Comparison of ENCODE assay signal across 8 cellular contexts in genomic region chr1:99850458-99850974, GRCh38. TPM values are rescaled to one million over a fixed set of nuclear protein-coding genes. Genes with fewer than 3 reads are reported as not detected.
A peak's percentile ranks its signal among the peaks of the same experiment; 100 is the strongest.
DNase-seq lines count a peak whose midpoint lies in the region; ATAC-seq and TF ChIP-seq lines count a peak whose summit lies in the region.

No MANE protein-coding gene starts in this region.

- no peak overlapping the region for H4K91ac ChIP-seq in mesenchymal stem cell (ENCODE audit: low read length)

- no peak overlapping the region for H2BK15ac ChIP-seq in mesenchymal stem cell (ENCODE audit: low read depth, poor library complexity, severe bottlenecking)

- TF ChIP-seq CTCF in C4-2B (conservative IDR thresholded peaks at IDR 0.05) (no peak), uterus (IDR thresholded peaks at IDR 0.05) (no peak)

- no peak overlapping the region for H2BK5ac ChIP-seq in mesenchymal stem cell (ENCODE audit: low read depth, low read length, poor library complexity, severe bottlenecking)

- H3K4me1 ChIP-seq in mesenchymal stem cell (ENCODE audit: control insufficient read depth, insufficient read depth, low read depth, low read length) = peaks cover 2% of the 10 kb centered on the region
- H3K4me1 ChIP-seq in uterus = no peaks in the 10 kb centered on the region

- H3K4me3 ChIP-seq in mesenchymal stem cell (ENCODE audit: insufficient read depth in 1 of 2, low read depth in 1 of 2, low read length in 2 of 2) (peak overlapping the region; percentile 93 to 98), uterus (peak overlapping the region; percentile 77)

- H2AFZ ChIP-seq in mesenchymal stem cell (ENCODE audit: low read depth, low read length) = peak overlapping the region; percentile 91

- no peaks in the 10 kb centered on the region for H3K9me3 ChIP-seq in mesenchymal stem cell (ENCODE audit: control insufficient read depth, low read length)
- H3K9me3 ChIP-seq in uterus = no peaks in the 10 kb centered on the region

- H3K4me2 ChIP-seq in mesenchymal stem cell (ENCODE audit: low read length, poor library complexity, severe bottlenecking) = peak overlapping the region; percentile 96

- no peak overlapping the region for H4K8ac ChIP-seq in mesenchymal stem cell (ENCODE audit: low read length)

- H3K27ac ChIP-seq in C4-2B (peak overlapping the region; percentile 79), mesenchymal stem cell (ENCODE audit: low read length, poor library complexity, severe bottlenecking) (no peak overlapping the region), uterus (peak overlapping the region; percentile 80 to 90)

- no peak overlapping the region for H3K18ac ChIP-seq in mesenchymal stem cell (ENCODE audit: low read depth in 1 of 2, low read length in 2 of 2)

- no peaks in the 10 kb centered on the region for H3K27me3 ChIP-seq in mesenchymal stem cell (ENCODE audit: control insufficient read depth in 1 of 2, insufficient read depth in 1 of 2, low read length in 2 of 2)
- no peaks in the 10 kb centered on the region for H3K27me3 ChIP-seq in uterus

- no peak overlapping the region for H3K4ac ChIP-seq in mesenchymal stem cell (ENCODE audit: low read depth in 1 of 2, low read length in 2 of 2)

- H3K14ac ChIP-seq in mesenchymal stem cell (ENCODE audit: low read length in 2 of 2) = no peak overlapping the region

- peak overlapping the region; percentile 94 for H2BK120ac ChIP-seq in mesenchymal stem cell (ENCODE audit: low read depth, low read length)

- peak overlapping the region; percentile 91 for H3K9ac ChIP-seq in mesenchymal stem cell (ENCODE audit: low read length)

- no peak for TF ChIP-seq POLR2A in uterus (IDR thresholded peaks at IDR 0.05)

- H3K23ac ChIP-seq in mesenchymal stem cell (ENCODE audit: low read length in 2 of 2) = peak overlapping the region in 1 of 2 experiments; percentile 86

- H3K36me3 ChIP-seq in mesenchymal stem cell (ENCODE audit: control insufficient read depth in 1 of 2, insufficient read depth in 2 of 2, low read depth in 1 of 2, low read length in 2 of 2) (peaks cover 0 to 5% of the 10 kb centered on the region in 2 experiments), uterus (no peaks in the 10 kb centered on the region)

- no peak overlapping the region for H2AK5ac ChIP-seq in mesenchymal stem cell (ENCODE audit: low read length, severe bottlenecking)

- peak; percentile 34 for DNase-seq in NAMALWA (ENCODE audit: low spot score)
- DNase-seq in cerebellum (ENCODE audit: low spot score) = peak; percentile 10
- no peak for DNase-seq in mesenchymal stem cell
- no peak for DNase-seq in uterus
- DNase-seq in iPS-NIHi7 (ENCODE audit: extremely low spot score) = no peak
- no peak for DNase-seq in NCI-H345 treated with DMSO at 0.1 percent for 48 hours (lab: John Stamatoyannopoulos, UW; ENCODE audit: unreplicated experiment)

- intact Hi-C loops in uterus (cut with DNase I; ENCODE audit: low total_unique reads) = no loop called here

- peaks cover 5% of the 10 kb centered on the region for H3K79me1 ChIP-seq in mesenchymal stem cell (replicated peaks; ENCODE audit: low read length, poor library complexity, severe bottlenecking)

- WGBS in mesenchymal stem cell = 16% methylated on average over 8 of the region's 11 CpGs

- ATAC-seq in GM21390 (IDR thresholded peaks at IDR 0.05; ENCODE audit: unreplicated experiment) = peak; percentile 10

- H2BK12ac ChIP-seq in mesenchymal stem cell (ENCODE audit: low read length in 2 of 2) = no peak overlapping the region

RNA-seq across cellular contexts. Expression of gene AGL, which starts 0.4 kb away (rescaled TPM):
- total RNA-seq in cerebellum (26.4 TPM), uterus (10 to 100 TPM; 10.5 to 27.9 (median 14.2) TPM)
- 6.4 TPM for polyA plus RNA-seq in mesenchymal stem cell (2013, experiment 1 of 2)
- 6.4 TPM for polyA plus RNA-seq in mesenchymal stem cell (2013, experiment 2 of 2)

Comparison
In these comparisons a context has a peak if more than half of its experiments do, and no peak if none do; other contexts are left out.
1. DNase-seq: peak in NAMALWA (single experiment) and cerebellum (single experiment); none in mesenchymal stem cell (single experiment), uterus (0 of 2), iPS-NIHi7 (single experiment) and NCI-H345 treated with DMSO at 0.1 percent for 48 hours (single experiment).